In genomic region chr12:82530394-82530793, GRCh38 we compare ENCODE assay signal across 33 cellular contexts.
DNase-seq lines count a peak whose midpoint lies in the region; ATAC-seq, FAIRE-seq and TF ChIP-seq lines count a peak whose summit lies in the region.
"Had no signal": no experiment of that assay in that cellular context is flagged by ENCODE, and none has a peak within 500 bp of the region (broad histone marks: within the 10 kb centered on the region; RNA-seq: fewer than 3 reads in every experiment).

No MANE protein-coding gene starts in this region.

- H3K9me3 ChIP-seq in liver (ENCODE audit: control insufficient read depth in 4 of 4, low read length in 3 of 4) (no peaks in the 10 kb centered on the region), HepG2 (ENCODE audit: low read length) (no peaks in the 10 kb centered on the region), right lobe of liver (no peaks in the 10 kb centered on the region)
- H3K9me3 ChIP-seq: A549; BE2C; BLaER1; BLaER1 treated with 17β-estradiol and CSF1 and Interleukin-3, amounts not matched to agents 10 nM and 100 nM; Caco-2 had no signal

- no peak for ATAC-seq in HepG2
- peak; percentile 84 for ATAC-seq in left lobe of liver
- peak; percentile 61 to 81 (median 78) for ATAC-seq in right lobe of liver
- ATAC-seq in sciatic nerve: no peak
- ATAC-seq: A549; CD8-positive, alpha-beta T cell had no signal

- H3K27me3 ChIP-seq in liver (ENCODE audit: control insufficient read depth in 4 of 4, insufficient read depth in 4 of 4, low read length in 3 of 4) (no peaks in the 10 kb centered on the region), HepG2 (ENCODE audit: control insufficient read depth in 1 of 2, insufficient read depth in 2 of 2, low read length in 2 of 2) (no peaks in the 10 kb centered on the region), right lobe of liver (no peaks in the 10 kb centered on the region)
- H3K27me3 ChIP-seq: BE2C; BLaER1; BLaER1 treated with 17β-estradiol and CSF1 and Interleukin-3, amounts not matched to agents 10 nM and 100 nM had no signal

- H3K9ac ChIP-seq in liver (ENCODE audit: low read depth in 1 of 2, low read length in 2 of 2) (no peak overlapping the region), HepG2 (ENCODE audit: insufficient read depth, low read depth, low read length) (no peak overlapping the region)
- H3K9ac ChIP-seq: BLaER1; BLaER1 treated with 17β-estradiol and CSF1 and Interleukin-3, amounts not matched to agents 10 nM and 100 nM had no signal

- no peak for DNase-seq in HepG2 (ENCODE audit: low spot score)
- no peak for DNase-seq in left lobe of liver (ENCODE audit: low spot score)
- no peak for DNase-seq in right lobe of liver
- no peak for DNase-seq in dermis blood vessel endothelial cell
- DNase-seq in sciatic nerve (ENCODE audit: low spot score): no peak
- DNase-seq: 8988T; ACHN; AML-193; BE2C; C1 segment of cervical spinal cord; Caco-2; Calu3; CD4-positive, alpha-beta memory T cell; CD4-positive, alpha-beta T cell; CD4-positive, CD25-positive, alpha-beta regulatory T cell; CD8-positive, alpha-beta memory T cell; CD8-positive, alpha-beta T cell; COR-L47; DMS 273 treated with DMSO at 0.1 percent for 48 hours; DMS153; DMS53; DMS79; DMS79 treated with DMSO at 0.1 percent for 48 hours; DND-41; EL had no signal

- intact Hi-C loops in HepG2 (cut with micrococcal nuclease; ENCODE audit: unreplicated experiment) (no loop called here), right lobe of liver (cut with DNase I) (no loop called here), sciatic nerve (cut with DNase I) (no loop called here)

- H3K79me2 ChIP-seq in HepG2 (ENCODE audit: insufficient read depth, low read length): no peaks in the 10 kb centered on the region

- no peak for TF ChIP-seq EP300 in HepG2 (IDR thresholded peaks at IDR 0.05; ENCODE audit: low read depth in 2 of 2, low read length in 2 of 2)
- no peak for TF ChIP-seq EP300 in HepG2 (CRISPR knock-in tag; IDR thresholded peaks at IDR 0.05; ENCODE audit: borderline replicate concordance)

- H3K4me2 ChIP-seq in HepG2 (ENCODE audit: low read depth, low read length): no peak overlapping the region
- H3K4me2 ChIP-seq: A549; BLaER1; BLaER1 treated with 17β-estradiol and CSF1 and Interleukin-3, amounts not matched to agents 10 nM and 100 nM had no signal

- CTCF ChIA-PET in HepG2 (lab: Yijun Ruan, JAX; ENCODE audit: low intra/inter-chr PET ratio, low total read pairs): no interaction called here

- 32% methylated on average over 2 of the region's 2 CpGs for WGBS in liver
- 1% methylated on average over 2 of the region's 2 CpGs for WGBS in HepG2 (ENCODE audit: low lambda C conversion rate)
- 24% methylated on average over 2 of the region's 2 CpGs for WGBS in right lobe of liver (ENCODE audit: insufficient coverage, low coverage, low lambda C conversion rate, missing lambda C conversion rate)

- FAIRE-seq in HepG2 (lab: Jason Lieb, UNC): no peak
- FAIRE-seq: A204.1, A549, D721Med had no signal

- TF ChIP-seq CTCF in liver (IDR thresholded peaks at IDR 0.05; ENCODE audit: low read depth, low read length, missing input control): no peak
- TF ChIP-seq CTCF in HepG2 (CRISPR knock-in tag; IDR thresholded peaks at IDR 0.05): no peak
- no peak for TF ChIP-seq CTCF in right lobe of liver (IDR thresholded peaks at IDR 0.05)

- in situ Hi-C loops in HepG2 (cut with HindIII; ENCODE audit: extremely low pct_ligation_motif_present, low pct_unique_long_range_greater_than_20kb): loop anchor here (25.0 kb wide), 1 partner anchor 1982 kb away; no protein-coding TSS in a partner anchor

- TF ChIP-seq RAD21 in liver (IDR thresholded peaks at IDR 0.05): no peak
- TF ChIP-seq RAD21 in HepG2 (CRISPR knock-in tag; IDR thresholded peaks at IDR 0.05): no peak

- H4K20me1 ChIP-seq in HepG2 (ENCODE audit: insufficient read depth, low read length): no peaks in the 10 kb centered on the region
- H4K20me1 ChIP-seq: BLaER1; BLaER1 treated with 17β-estradiol and CSF1 and Interleukin-3, amounts not matched to agents 10 nM and 100 nM had no signal

- no peak overlapping the region for H2AFZ ChIP-seq in HepG2 (ENCODE audit: low read length)

- POLR2A ChIA-PET in HepG2 (lab: Yijun Ruan, JAX): no interaction called here

- H3K27ac ChIP-seq in liver (ENCODE audit: low read depth in 1 of 2, low read length in 2 of 2) (no peak overlapping the region), HepG2 (ENCODE audit: extremely low read length, insufficient read depth, low read length) (no peak overlapping the region), right lobe of liver (peak overlapping the region in 1 of 3 donors; percentile 12)
- H3K27ac ChIP-seq: 22Rv1; A549; BLaER1; BLaER1 treated with 17β-estradiol and CSF1 and Interleukin-3, amounts not matched to agents 10 nM and 100 nM; C4-2B had no signal

- BruUV-seq in HepG2 (replicated peaks; lab: Mats Ljungman, UMichigan): no TSS peak

- peaks cover 0 to 14% (median 4%) of the 10 kb centered on the region in 4 donors for H3K4me1 ChIP-seq in liver (ENCODE audit: control insufficient read depth in 4 of 4, insufficient read depth in 4 of 4, low read length in 3 of 4)
- no peaks in the 10 kb centered on the region for H3K4me1 ChIP-seq in HepG2 (ENCODE audit: insufficient read depth, low read length)
- H3K4me1 ChIP-seq in right lobe of liver: peaks cover 0 to 11% (median 5%) of the 10 kb centered on the region in 4 donors
- H3K4me1 ChIP-seq: A549; BE2C; BLaER1; BLaER1 treated with 17β-estradiol and CSF1 and Interleukin-3, amounts not matched to agents 10 nM and 100 nM; Caco-2 had no signal

- no peak for TF ChIP-seq POLR2A in HepG2 (IDR thresholded peaks at IDR 0.05; ENCODE audit: insufficient read depth in 1 of 2, low read depth in 2 of 2, low read length in 2 of 2)
- TF ChIP-seq POLR2A in right lobe of liver (IDR thresholded peaks at IDR 0.05): no peak

- no peak overlapping the region for H3K4me3 ChIP-seq in liver (ENCODE audit: low read depth in 1 of 3, low read length in 3 of 3)
- no peak overlapping the region for H3K4me3 ChIP-seq in HepG2 (replicated peaks in 1 of 3; ENCODE audit: insufficient read depth in 1 of 3, low read depth in 2 of 3, low read length in 3 of 3)
- H3K4me3 ChIP-seq in right lobe of liver: no peak overlapping the region
- H3K4me3 ChIP-seq: A549; BLaER1; BLaER1 treated with 17β-estradiol and CSF1 and Interleukin-3, amounts not matched to agents 10 nM and 100 nM had no signal

- H3K36me3 ChIP-seq in liver (ENCODE audit: control insufficient read depth in 4 of 4, insufficient read depth in 3 of 4, low read depth in 1 of 4, low read length in 3 of 4) (no peaks in the 10 kb centered on the region), HepG2 (replicated peaks in 1 of 2; ENCODE audit: control insufficient read depth in 1 of 2, insufficient read depth in 2 of 2, low read length in 2 of 2) (no peaks in the 10 kb centered on the region), right lobe of liver (no peaks in the 10 kb centered on the region)
- H3K36me3 ChIP-seq: BE2C; BLaER1; BLaER1 treated with 17β-estradiol and CSF1 and Interleukin-3, amounts not matched to agents 10 nM and 100 nM had no signal

TF ChIP-seq in liver, 16 proteins besides CTCF, POLR2A, EP300 and RAD21:
- TF ChIP-seq HNF4A (conservative IDR thresholded peaks at IDR 0.05): peak; percentile 17 to 33
- no peak for TF ChIP-seq FOXA2 (IDR thresholded peaks at IDR 0.05)
- TF ChIP-seq ZBTB33 (IDR thresholded peaks at IDR 0.05): no peak
- TF ChIP-seq TAF1 (conservative IDR thresholded peaks at IDR 0.05): no peak
- TF ChIP-seq YY1 (IDR thresholded peaks at IDR 0.05): no peak
- TF ChIP-seq HNF4G (IDR thresholded peaks at IDR 0.05): no peak
- no peak for TF ChIP-seq FOXA1 (IDR thresholded peaks at IDR 0.05)
TF ChIP-seq in liver: peak in this region for 1.

TF ChIP-seq in HepG2, 621 proteins besides CTCF, POLR2A, EP300 and RAD21 (continues in another document):
- TF ChIP-seq AFF4 (CRISPR knock-in tag; IDR thresholded peaks at IDR 0.05): no peak
- TF ChIP-seq HDAC2 (CRISPR knock-in tag; IDR thresholded peaks at IDR 0.05): no peak

Comparison
In these comparisons a context has a peak if more than half of its experiments do, and no peak if none do; other contexts are left out.
1. ATAC-seq: peak in left lobe of liver (single experiment) and right lobe of liver (4 of 4); none in HepG2 (single experiment) and sciatic nerve (single experiment).